Comparison of ENCODE assay signal across 14 cellular contexts in genomic region chr22:31122196-31122531, GRCh38. TPM values are rescaled to one million over a fixed set of nuclear protein-coding genes. Genes with fewer than 3 reads are reported as not detected.
DNase-seq lines count a peak whose midpoint lies in the region; ATAC-seq, FAIRE-seq and TF ChIP-seq lines count a peak whose summit lies in the region.
"Had no signal": no experiment of that assay in that cellular context is flagged by ENCODE, and none has a peak within 500 bp of the region (broad histone marks: within the 10 kb centered on the region; RNA-seq: fewer than 3 reads in every experiment).

No MANE protein-coding gene starts in this region.

- H3K27ac ChIP-seq in astrocyte (ENCODE audit: low read depth, low read length) (no peak overlapping the region), pancreas (peak overlapping the region in 2 of 4 donors; percentile 49 to 50)

- H3K27me3 ChIP-seq in Caco-2 (replicated peaks; ENCODE audit: control insufficient read depth, insufficient read depth, low read length) (no peaks in the 10 kb centered on the region), astrocyte (ENCODE audit: insufficient read depth, low read length) (peaks cover 7% of the 10 kb centered on the region), pancreas (no peaks in the 10 kb centered on the region)

- H3K36me3 Mint-ChIP-seq in Caco-2 (ENCODE audit: insufficient read depth, unreplicated experiment), result no peaks in the 10 kb centered on the region
- H3K36me3 Mint-ChIP-seq in astrocyte (ENCODE audit: low read depth, unreplicated experiment), result peaks cover 2% of the 10 kb centered on the region
- H3K36me3 Mint-ChIP-seq: IgD-negative memory B cell had no signal

- DNase-seq in Caco-2 (no peak), astrocyte (ENCODE audit: low read depth) (no peak), left ventricle myocardium superior (peak; percentile 44), pancreas (no peak), urothelium cell line (ENCODE audit: low spot score) (no peak), NCI-H82 (lab: John Stamatoyannopoulos, UW) (no peak)
- no peak for DNase-seq in stimulated activated naive CD4-positive, alpha-beta T cell treated with Interleukin-2 at 50 U/mL for 16 hours (lab: John Stamatoyannopoulos, UW)
- DNase-seq: AML-193, NCI-H1417 treated with DMSO at 0.1 percent for 48 hours had no signal

- POLR2A ChIA-PET in Caco-2 (lab: Charles Lee), result no interaction called here

- no peaks in the 10 kb centered on the region for H3K9me3 Mint-ChIP-seq in Caco-2 (ENCODE audit: unreplicated experiment)
- no peaks in the 10 kb centered on the region for H3K9me3 Mint-ChIP-seq in astrocyte (ENCODE audit: unreplicated experiment)
- H3K9me3 Mint-ChIP-seq: IgD-negative memory B cell; T-helper 2 cell treated with Interferon-gamma antibody and Interleukin-4, amounts not matched to agents 5 μg/mL and 100 μg/mL, for 36 hours had no signal

- no peak overlapping the region for H2AFZ ChIP-seq in astrocyte (ENCODE audit: low read depth, low read length)

- no peak overlapping the region for H3K4me2 ChIP-seq in astrocyte (ENCODE audit: low read length)

- ATAC-seq in left ventricle myocardium superior (peak; percentile 65), pancreas (peak; percentile 19 to 47 (median 39)), HG03175 (IDR thresholded peaks at IDR 0.05; ENCODE audit: unreplicated experiment) (no peak)

- peaks cover 6% of the 10 kb centered on the region for H3K4me1 Mint-ChIP-seq in Caco-2 (ENCODE audit: low read depth, unreplicated experiment)
- H3K4me1 Mint-ChIP-seq in astrocyte (ENCODE audit: low read depth, unreplicated experiment), result peaks cover 5% of the 10 kb centered on the region

- H3K27ac Mint-ChIP-seq in Caco-2 (ENCODE audit: unreplicated experiment), result peak overlapping the region; percentile 20
- H3K27ac Mint-ChIP-seq in astrocyte (ENCODE audit: unreplicated experiment), result no peak overlapping the region
- H3K27ac Mint-ChIP-seq: IgD-negative memory B cell; T-helper 2 cell treated with Interferon-gamma antibody and Interleukin-4, amounts not matched to agents 5 μg/mL and 100 μg/mL, for 36 hours had no signal

- H3K4me3 Mint-ChIP-seq in Caco-2 (ENCODE audit: unreplicated experiment), result peak overlapping the region; percentile 70
- peak overlapping the region; percentile 79 for H3K4me3 Mint-ChIP-seq in astrocyte (ENCODE audit: unreplicated experiment)
- H3K4me3 Mint-ChIP-seq: IgD-negative memory B cell; T-helper 2 cell treated with Interferon-gamma antibody and Interleukin-4, amounts not matched to agents 5 μg/mL and 100 μg/mL, for 36 hours had no signal

- H3K4me3 ChIP-seq in Caco-2 (ENCODE audit: low read depth, low read length) (no peak overlapping the region), astrocyte (ENCODE audit: insufficient read depth, low read depth, low read length) (no peak overlapping the region), pancreas (no peak overlapping the region)

- no peaks in the 10 kb centered on the region for H3K79me2 ChIP-seq in astrocyte (ENCODE audit: insufficient read depth, low read length)

- intact Hi-C loops in Caco-2 (cut with micrococcal nuclease; ENCODE audit: unreplicated experiment), result no loop called here
- intact Hi-C loops in left ventricle myocardium superior (cut with micrococcal nuclease), result no loop called here
- intact Hi-C loops in pancreas (cut with DNase I), result no loop called here

- no peaks in the 10 kb centered on the region for H3K27me3 Mint-ChIP-seq in Caco-2 (ENCODE audit: insufficient read depth, unreplicated experiment)
- peaks cover 22% of the 10 kb centered on the region for H3K27me3 Mint-ChIP-seq in astrocyte (ENCODE audit: low read depth, unreplicated experiment)

- CTCF ChIA-PET in Caco-2 (lab: Charles Lee), result no interaction called here

- no peak for FAIRE-seq in astrocyte (lab: Jason Lieb, UNC)
- FAIRE-seq in pancreas (lab: Jason Lieb, UNC), result no peak
- FAIRE-seq in urothelium cell line (lab: Jason Lieb, UNC), result no peak
- FAIRE-seq: RCC 7860 had no signal

- H4K20me1 ChIP-seq in astrocyte (ENCODE audit: insufficient read depth, low read length), result no peaks in the 10 kb centered on the region

- H3K4me1 ChIP-seq in Caco-2 (peaks cover 8% of the 10 kb centered on the region), astrocyte (ENCODE audit: insufficient read depth, low read length) (peaks cover 3% of the 10 kb centered on the region), pancreas (peaks cover 0 to 6% (median 4%) of the 10 kb centered on the region in 3 donors)

- H3K9me3 ChIP-seq in Caco-2 (no peaks in the 10 kb centered on the region), astrocyte (ENCODE audit: insufficient read depth, low read depth, low read length) (no peaks in the 10 kb centered on the region), pancreas (no peaks in the 10 kb centered on the region)

- WGBS in pancreas, 2 donors, result 55 to 62% methylated on average over 2 of the region's 2 CpGs

- H3K36me3 ChIP-seq in Caco-2 (ENCODE audit: control insufficient read depth, insufficient read depth, low read length) (no peaks in the 10 kb centered on the region), astrocyte (ENCODE audit: insufficient read depth, low read length) (no peaks in the 10 kb centered on the region), pancreas (no peaks in the 10 kb centered on the region)

- BruUV-seq in Caco-2 (replicated peaks; lab: Mats Ljungman, UMichigan), result no TSS peak

- TF ChIP-seq CTCF in Caco-2 (IDR thresholded peaks at IDR 0.05; ENCODE audit: insufficient read depth in 1 of 2, low read depth in 1 of 2, low read length in 1 of 2, severe bottlenecking in 1 of 2, unreplicated experiment in 1 of 2) (no peak), astrocyte (IDR thresholded peaks at IDR 0.05; ENCODE audit: insufficient read depth, low read depth, low read length) (no peak), pancreas (IDR thresholded peaks at IDR 0.05) (no peak)

- no peak overlapping the region for H3K9ac ChIP-seq in astrocyte (ENCODE audit: low read length)

RNA-seq across cellular contexts. Expression of gene INPP5J, which starts 0.6 kb away (rescaled TPM):
- total RNA-seq in Caco-2 (2022), result 6.8 and 7.8 TPM in 2 replicates
- 3.0 and 3.3 TPM in 2 replicates for total RNA-seq in astrocyte
- total RNA-seq in left ventricle myocardium superior, result 15.7 TPM
- 10 to 100 TPM in 2 of 6 donors, 1 to 10 TPM in 4; 4.5 to 12.7 (median 8.2) TPM for total RNA-seq in pancreas
- 10 to 100 TPM; 23.0 to 25.0 TPM for polyA plus RNA-seq in pancreas
- polyA plus RNA-seq: IgD-negative memory B cell had no signal

RNA-seq across cellular contexts. Expression of gene SELENOM, which starts 14.8 kb away (rescaled TPM):
- total RNA-seq in Caco-2 (2022), result 1.3 and 2.0 TPM in 2 replicates
- 157 and 205 TPM in 2 replicates for total RNA-seq in astrocyte
- total RNA-seq in left ventricle myocardium superior, result 32.9 TPM
- 10 to 100 TPM; 46.1 to 62.4 (median 54.4) TPM for total RNA-seq in pancreas
- 100 to 1,000 TPM; 118 TPM for polyA plus RNA-seq in pancreas

RNA-seq across cellular contexts. Expression of gene PLA2G3, which starts 18.1 kb away (rescaled TPM):
- not detected in 2 replicates for total RNA-seq in Caco-2 (2022)
- total RNA-seq in astrocyte, result not detected in 2 replicates
- not detected for total RNA-seq in left ventricle myocardium superior
- total RNA-seq in pancreas, result not detected
- polyA plus RNA-seq in pancreas, result under 1 TPM in 1 of 2 donors, not detected in 1; 0.02 TPM
- total RNA-seq: ureter had no signal
- polyA plus RNA-seq: IgD-negative memory B cell had no signal

RNA-seq across cellular contexts. Expression of gene RNF185, which starts 37.8 kb away (rescaled TPM):
- total RNA-seq in Caco-2 (2022), result 27.8 and 30.3 TPM in 2 replicates
- total RNA-seq in astrocyte, result 28.9 and 29.3 TPM in 2 replicates
- total RNA-seq in left ventricle myocardium superior, result 21.4 TPM
- total RNA-seq in pancreas, result 10 to 100 TPM in 5 of 6 donors, 1 to 10 TPM in 1; 9.5 to 19.6 (median 14.0) TPM
- polyA plus RNA-seq in pancreas, result 10 to 100 TPM in 1 of 2 donors, 1 to 10 TPM in 1; 9.4 to 18.9 TPM

RNA-seq across cellular contexts. Expression of gene SMTN, which starts 41.0 kb away (rescaled TPM):
- 69.8 and 71.0 TPM in 2 replicates for total RNA-seq in Caco-2 (2022)
- 97.5 and 98.9 TPM in 2 replicates for total RNA-seq in astrocyte
- 278 TPM for total RNA-seq in left ventricle myocardium superior
- 10 to 100 TPM; 25.5 to 51.2 (median 37.7) TPM for total RNA-seq in pancreas
- polyA plus RNA-seq in pancreas, result 10 to 100 TPM; 68.1 to 77.4 TPM

Comparison
In these comparisons a context has a peak if more than half of its experiments do, and no peak if none do; other contexts are left out.
1. RNA of gene SELENOM, which starts 14.8 kb away (total RNA-seq): 157 to 205 TPM in astrocyte, 46.1 to 62.4 TPM in pancreas and 32.9 TPM in left ventricle myocardium superior (single experiment); 1.3 to 2.0 TPM in Caco-2; every median in the first group is over 10 times any median in the second.